ENCODE assay signal across 1 cellular context in genomic region chr1:44811714-44812151, GRCh38.
TF ChIP-seq lines count a peak whose summit lies in the region.

No MANE protein-coding gene starts in this region.

TF ChIP-seq in SK-N-SH, 30 proteins besides CTCF, POLR2A, EP300 and RAD21 (continued from another document):
- TF ChIP-seq RCOR1 (IDR thresholded peaks at IDR 0.05; ENCODE audit: low read length), result no peak
- TF ChIP-seq TEAD4 (IDR thresholded peaks at IDR 0.05; ENCODE audit: borderline replicate concordance, insufficient read depth), result 0 out of 2 replicates have a peak, but pooled peaks have one; percentile 16
- TF ChIP-seq, protein P1, sequence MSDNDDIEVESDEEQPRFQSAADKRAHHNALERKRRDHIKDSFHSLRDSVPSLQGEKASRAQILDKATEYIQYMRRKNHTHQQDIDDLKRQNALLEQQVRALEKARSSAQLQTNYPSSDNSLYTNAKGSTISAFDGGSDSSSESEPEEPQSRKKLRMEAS (IDR thresholded peaks at IDR 0.05; ENCODE audit: low read depth), result peak; percentile 65
- no peak for TF ChIP-seq PBX3 (IDR thresholded peaks at IDR 0.05)
- TF ChIP-seq ELF1 (IDR thresholded peaks at IDR 0.05), result no peak
- TF ChIP-seq SMC3 (IDR thresholded peaks at IDR 0.05; ENCODE audit: low read depth, low read length), result no peak
- TF ChIP-seq FOSL2 (IDR thresholded peaks at IDR 0.05; ENCODE audit: borderline replicate concordance, low read depth), result peak; percentile 83; the same call in 1 of the 2 replicates
- no peak for TF ChIP-seq RFX5 (IDR thresholded peaks at IDR 0.05; ENCODE audit: low read length)
- peak; percentile 93 for TF ChIP-seq TCF12 (IDR thresholded peaks at IDR 0.05)
- TF ChIP-seq, protein P2, sequence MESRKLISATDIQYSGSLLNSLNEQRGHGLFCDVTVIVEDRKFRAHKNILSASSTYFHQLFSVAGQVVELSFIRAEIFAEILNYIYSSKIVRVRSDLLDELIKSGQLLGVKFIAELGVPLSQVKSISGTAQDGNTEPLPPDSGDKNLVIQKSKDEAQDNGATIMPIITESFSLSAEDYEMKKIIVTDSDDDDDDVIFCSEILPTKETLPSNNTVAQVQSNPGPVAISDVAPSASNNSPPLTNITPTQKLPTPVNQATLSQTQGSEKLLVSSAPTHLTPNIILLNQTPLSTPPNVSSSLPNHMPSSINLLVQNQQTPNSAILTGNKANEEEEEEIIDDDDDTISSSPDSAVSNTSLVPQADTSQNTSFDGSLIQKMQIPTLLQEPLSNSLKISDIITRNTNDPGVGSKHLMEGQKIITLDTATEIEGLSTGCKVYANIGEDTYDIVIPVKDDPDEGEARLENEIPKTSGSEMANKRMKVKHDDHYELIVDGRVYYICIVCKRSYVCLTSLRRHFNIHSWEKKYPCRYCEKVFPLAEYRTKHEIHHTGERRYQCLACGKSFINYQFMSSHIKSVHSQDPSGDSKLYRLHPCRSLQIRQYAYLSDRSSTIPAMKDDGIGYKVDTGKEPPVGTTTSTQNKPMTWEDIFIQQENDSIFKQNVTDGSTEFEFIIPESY (IDR thresholded peaks at IDR 0.05; ENCODE audit: borderline replicate concordance, low read depth), result no peak
- TF ChIP-seq, protein P3, sequence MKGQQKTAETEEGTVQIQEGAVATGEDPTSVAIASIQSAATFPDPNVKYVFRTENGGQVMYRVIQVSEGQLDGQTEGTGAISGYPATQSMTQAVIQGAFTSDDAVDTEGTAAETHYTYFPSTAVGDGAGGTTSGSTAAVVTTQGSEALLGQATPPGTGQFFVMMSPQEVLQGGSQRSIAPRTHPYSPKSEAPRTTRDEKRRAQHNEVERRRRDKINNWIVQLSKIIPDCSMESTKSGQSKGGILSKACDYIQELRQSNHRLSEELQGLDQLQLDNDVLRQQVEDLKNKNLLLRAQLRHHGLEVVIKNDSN (IDR thresholded peaks at IDR 0.05; ENCODE audit: borderline replicate concordance, low read depth), result no peak
- TF ChIP-seq NRF1 (IDR thresholded peaks at IDR 0.05; ENCODE audit: low read depth, low read length), result no peak
- peak; percentile 51; the same call in 1 of the 2 replicates for TF ChIP-seq RXRA (IDR thresholded peaks at IDR 0.05; ENCODE audit: borderline replicate concordance, low read depth)
- TF ChIP-seq TAF1 (IDR thresholded peaks at IDR 0.05; ENCODE audit: borderline replicate concordance, low read depth, low read length), result peak; percentile 35; the same call in 1 of the 2 replicates
- TF ChIP-seq CHD2 (IDR thresholded peaks at IDR 0.05; ENCODE audit: low read length, partially characterized antibody), result no peak
- peak; percentile 55; the same call in 1 of the 2 replicates for TF ChIP-seq SIN3A (IDR thresholded peaks at IDR 0.05; ENCODE audit: borderline replicate concordance, low read depth, low read length)
- TF ChIP-seq POLR2AphosphoS5 (IDR thresholded peaks at IDR 0.05; ENCODE audit: low read depth, low read length), result peak; percentile 85; the same call in 1 of the 2 replicates
